In the genomic region with DNA sequence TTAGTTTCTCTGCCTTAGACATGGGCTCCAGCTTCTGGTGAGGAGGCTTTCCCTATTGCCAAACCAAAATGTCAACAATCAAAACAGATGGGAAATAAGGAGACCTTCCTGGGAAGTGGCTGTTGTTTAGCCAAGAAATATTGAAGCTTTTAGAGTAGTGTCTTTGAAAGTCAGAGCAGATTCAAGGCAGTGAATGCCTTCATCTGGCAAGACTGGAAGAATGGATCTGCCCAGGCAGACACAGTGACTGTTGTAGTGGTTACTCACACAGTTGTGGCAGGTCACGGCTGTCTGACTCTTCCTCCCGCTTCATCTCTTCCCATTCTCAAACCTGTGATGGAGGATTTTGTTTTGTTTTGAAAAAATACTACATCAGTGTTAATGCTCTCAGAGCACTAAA, we compare ENCODE assay signal across 17 cellular contexts.
DNase-seq lines count a peak whose midpoint lies in the region; ATAC-seq and TF ChIP-seq lines count a peak whose summit lies in the region.
"Had no signal": no experiment of that assay in that cellular context is flagged by ENCODE, and none has a peak within 500 bp of the region (broad histone marks: within the 10 kb centered on the region; RNA-seq: fewer than 3 reads in every experiment).

No MANE protein-coding gene starts in this region.

- intact Hi-C loops in activated CD8-positive, alpha-beta T cell treated with anti-CD3 and anti-CD28 coated beads for 36 hours (cut with micrococcal nuclease): no loop called here
- intact Hi-C loops in activated B cell treated with CpG ODN at 0.5 μM for 24 hours (cut with micrococcal nuclease) (no loop called here), spleen (cut with DNase I; ENCODE audit: low total_unique reads) (no loop called here)
- intact Hi-C loops in activated CD4-positive, alpha-beta T cell treated with anti-CD3 and anti-CD28 coated beads, Interleukin-2, amount 10 ng/mL, durations not matched to agents 24 days and 14 days (cut with micrococcal nuclease): no loop called here

- no peak overlapping the region for H3K14ac ChIP-seq in neuronal stem cell (ENCODE audit: low read length)

- H2AFZ ChIP-seq in neuronal stem cell (ENCODE audit: low read length): peak overlapping the region; percentile 36

- H2BK15ac ChIP-seq in neuronal stem cell (ENCODE audit: low read length): no peak overlapping the region

- no peak for ATAC-seq in activated CD8-positive, alpha-beta T cell treated with anti-CD3 and anti-CD28 coated beads, Interleukin-2, amount 10 ng/mL, durations not matched to agents 7 days and 5 days
- no peak for ATAC-seq in activated CD8-positive, alpha-beta T cell treated with anti-CD3 and anti-CD28 coated beads for 36 hours
- no peak for ATAC-seq in activated B cell treated with CpG ODN at 0.5 μM for 24 hours (ENCODE audit: low read depth)
- no peak for ATAC-seq in GM19324 (IDR thresholded peaks at IDR 0.05; ENCODE audit: low FRiP score, unreplicated experiment)
- ATAC-seq: Right ventricle myocardium inferior had no signal

- peaks cover 23% of the 10 kb centered on the region for H3K4me1 Mint-ChIP-seq in activated CD8-positive, alpha-beta T cell treated with anti-CD3 and anti-CD28 coated beads, Interleukin-2, amount 10 ng/mL, durations not matched to agents 7 days and 5 days (ENCODE audit: low read depth)
- H3K4me1 Mint-ChIP-seq in activated CD8-positive, alpha-beta T cell treated with anti-CD3 and anti-CD28 coated beads for 36 hours (ENCODE audit: low read depth): peaks cover 53% of the 10 kb centered on the region
- H3K4me1 Mint-ChIP-seq in activated B cell treated with CpG ODN at 0.5 μM for 24 hours: peaks cover 71% of the 10 kb centered on the region
- H3K4me1 Mint-ChIP-seq in activated CD4-positive, alpha-beta T cell treated with anti-CD3 and anti-CD28 coated beads, Interleukin-2, amount 10 ng/mL, durations not matched to agents 24 days and 14 days: peaks cover 47% of the 10 kb centered on the region

- H3K9me3 ChIP-seq in neuronal stem cell (replicated peaks in 1 of 2; ENCODE audit: control insufficient read depth in 2 of 2, insufficient read depth in 1 of 2, low read depth in 1 of 2, low read length in 2 of 2): no peaks in the 10 kb centered on the region
- no peaks in the 10 kb centered on the region for H3K9me3 ChIP-seq in spleen

- H3K23ac ChIP-seq in neuronal stem cell (ENCODE audit: low read depth, low read length, poor library complexity): no peak overlapping the region

- peaks cover 0 to 2% of the 10 kb centered on the region in 2 donors for H3K4me1 ChIP-seq in neuronal stem cell (ENCODE audit: control insufficient read depth in 2 of 2, insufficient read depth in 1 of 2, low read depth in 1 of 2, low read length in 2 of 2)
- H3K4me1 ChIP-seq in spleen: peaks cover 0 to 39% (median 18%) of the 10 kb centered on the region in 6 donors

- DNase-seq in activated CD8-positive, alpha-beta T cell treated with anti-CD3 and anti-CD28 coated beads, Interleukin-2, amount 10 ng/mL, durations not matched to agents 7 days and 5 days: peak; percentile 4
- no peak for DNase-seq in activated CD8-positive, alpha-beta T cell treated with anti-CD3 and anti-CD28 coated beads for 36 hours
- DNase-seq in activated B cell treated with CpG ODN at 0.5 μM for 24 hours: no peak
- no peak for DNase-seq in neuronal stem cell (ENCODE audit: low spot score)
- no peak for DNase-seq in NCI-H526 (lab: John Stamatoyannopoulos, UW)
- DNase-seq in spleen: no peak
- DNase-seq in activated CD4-positive, alpha-beta T cell treated with anti-CD3 and anti-CD28 coated beads, Interleukin-2, amount 10 ng/mL, durations not matched to agents 24 days and 14 days: no peak
- DNase-seq: C1 segment of cervical spinal cord, DMS79 treated with DMSO at 0.1 percent for 48 hours, GDM1, MV-4-11, NCI-H1417 treated with DMSO at 0.1 percent for 48 hours, NCI-H2029 treated with DMSO at 0.1 percent for 48 hours, NCI-H510A had no signal

- H3K27ac ChIP-seq in neuronal stem cell (replicated peaks; ENCODE audit: low read length) (no peak overlapping the region), spleen (no peak overlapping the region)
- H3K27ac ChIP-seq: 22Rv1 had no signal

- TF ChIP-seq CTCF in activated CD8-positive, alpha-beta T cell treated with anti-CD3 and anti-CD28 coated beads for 36 hours (IDR thresholded peaks at IDR 0.05): no peak
- TF ChIP-seq CTCF in activated B cell treated with CpG ODN at 0.5 μM for 24 hours (IDR thresholded peaks at IDR 0.05) (no peak), spleen (IDR thresholded peaks at IDR 0.05 in 8 of 11, conservative IDR thresholded peaks at IDR 0.05 in 3 of 11) (no peak)

- no peaks in the 10 kb centered on the region for H3K9me3 Mint-ChIP-seq in activated CD8-positive, alpha-beta T cell treated with anti-CD3 and anti-CD28 coated beads, Interleukin-2, amount 10 ng/mL, durations not matched to agents 7 days and 5 days (ENCODE audit: insufficient read depth)
- peaks cover 2% of the 10 kb centered on the region for H3K9me3 Mint-ChIP-seq in activated CD8-positive, alpha-beta T cell treated with anti-CD3 and anti-CD28 coated beads for 36 hours
- H3K9me3 Mint-ChIP-seq in activated B cell treated with CpG ODN at 0.5 μM for 24 hours: peaks cover 5% of the 10 kb centered on the region
- H3K9me3 Mint-ChIP-seq in activated CD4-positive, alpha-beta T cell treated with anti-CD3 and anti-CD28 coated beads, Interleukin-2, amount 10 ng/mL, durations not matched to agents 24 days and 14 days: peaks cover 11% of the 10 kb centered on the region

- no peak overlapping the region for H3K27ac Mint-ChIP-seq in activated CD8-positive, alpha-beta T cell treated with anti-CD3 and anti-CD28 coated beads, Interleukin-2, amount 10 ng/mL, durations not matched to agents 7 days and 5 days
- no peak overlapping the region for H3K27ac Mint-ChIP-seq in activated CD8-positive, alpha-beta T cell treated with anti-CD3 and anti-CD28 coated beads for 36 hours
- peak overlapping the region; percentile 20 for H3K27ac Mint-ChIP-seq in activated B cell treated with CpG ODN at 0.5 μM for 24 hours
- H3K27ac Mint-ChIP-seq in activated CD4-positive, alpha-beta T cell treated with anti-CD3 and anti-CD28 coated beads, Interleukin-2, amount 10 ng/mL, durations not matched to agents 24 days and 14 days: no peak overlapping the region

- no peak overlapping the region for H2BK12ac ChIP-seq in neuronal stem cell (ENCODE audit: low read length)

- H4K8ac ChIP-seq in neuronal stem cell (ENCODE audit: low read depth, low read length): no peak overlapping the region

- H3K36me3 Mint-ChIP-seq in activated CD8-positive, alpha-beta T cell treated with anti-CD3 and anti-CD28 coated beads, Interleukin-2, amount 10 ng/mL, durations not matched to agents 7 days and 5 days (ENCODE audit: low read depth): peaks cover 2% of the 10 kb centered on the region
- no peaks in the 10 kb centered on the region for H3K36me3 Mint-ChIP-seq in activated CD8-positive, alpha-beta T cell treated with anti-CD3 and anti-CD28 coated beads for 36 hours (ENCODE audit: low read depth)
- H3K36me3 Mint-ChIP-seq in activated B cell treated with CpG ODN at 0.5 μM for 24 hours (ENCODE audit: low read depth): no peaks in the 10 kb centered on the region
- H3K36me3 Mint-ChIP-seq in activated CD4-positive, alpha-beta T cell treated with anti-CD3 and anti-CD28 coated beads, Interleukin-2, amount 10 ng/mL, durations not matched to agents 24 days and 14 days (ENCODE audit: low read depth): peaks cover 2% of the 10 kb centered on the region

- H2BK5ac ChIP-seq in neuronal stem cell (ENCODE audit: low read length): no peak overlapping the region

- no peak overlapping the region for H3K4me3 ChIP-seq in neuronal stem cell (ENCODE audit: low read length in 2 of 2)
- no peak overlapping the region for H3K4me3 ChIP-seq in spleen

- no peak overlapping the region for H2BK120ac ChIP-seq in neuronal stem cell (ENCODE audit: low read depth, low read length)

- CTCF ChIA-PET in activated CD8-positive, alpha-beta T cell treated with anti-CD3 and anti-CD28 coated beads, Interleukin-2, amount 10 ng/mL, durations not matched to agents 7 days and 5 days (lab: Charles Lee): interaction anchor here (1.0 kb wide), 1 partner anchor 11 kb away, joined by 3 read pairs; no protein-coding TSS in a partner anchor
- CTCF ChIA-PET in activated CD8-positive, alpha-beta T cell treated with anti-CD3 and anti-CD28 coated beads for 36 hours (lab: Charles Lee): interaction anchor here (1.4 to 3.5 kb wide), 2 partner anchors 12 to 39 kb away, joined by 4 to 23 read pairs; no protein-coding TSS in a partner anchor
- CTCF ChIA-PET in activated B cell treated with CpG ODN at 0.5 μM for 24 hours (lab: Charles Lee): interaction anchor here (1.6 kb wide), 1 partner anchor 40 kb away, joined by 3 read pairs; no protein-coding TSS in a partner anchor

- H3K36me3 ChIP-seq in neuronal stem cell (replicated peaks in 1 of 2; ENCODE audit: control insufficient read depth in 2 of 2, insufficient read depth in 2 of 2, low read length in 2 of 2) (no peaks in the 10 kb centered on the region), spleen (no peaks in the 10 kb centered on the region)

- no peak overlapping the region for H3K4me2 ChIP-seq in neuronal stem cell (ENCODE audit: insufficient read depth, low read length, poor library complexity, severe bottlenecking)

- no CpG with 5 or more reads among the region's 2 CpGs for WGBS in neuronal stem cell (ENCODE audit: extremely low coverage in 2 of 2, insufficient read length in 2 of 2, insufficient replicate concordance in 1 of 2), 2 donors
- WGBS in spleen, 5 donors: 87 to 100% (median 91%) methylated on average over 2 of the region's 2 CpGs

- no peak overlapping the region for H3K4me3 Mint-ChIP-seq in activated CD8-positive, alpha-beta T cell treated with anti-CD3 and anti-CD28 coated beads, Interleukin-2, amount 10 ng/mL, durations not matched to agents 7 days and 5 days
- no peak overlapping the region for H3K4me3 Mint-ChIP-seq in activated CD8-positive, alpha-beta T cell treated with anti-CD3 and anti-CD28 coated beads for 36 hours
- H3K4me3 Mint-ChIP-seq in activated B cell treated with CpG ODN at 0.5 μM for 24 hours: no peak overlapping the region
- no peak overlapping the region for H3K4me3 Mint-ChIP-seq in activated CD4-positive, alpha-beta T cell treated with anti-CD3 and anti-CD28 coated beads, Interleukin-2, amount 10 ng/mL, durations not matched to agents 24 days and 14 days

- no peak for TF ChIP-seq POLR2A in spleen (IDR thresholded peaks at IDR 0.05)

- no peak overlapping the region for H4K91ac ChIP-seq in neuronal stem cell (ENCODE audit: low read depth, low read length, poor library complexity)

- POLR2A ChIA-PET in activated CD8-positive, alpha-beta T cell treated with anti-CD3 and anti-CD28 coated beads, Interleukin-2, amount 10 ng/mL, durations not matched to agents 7 days and 5 days (lab: Charles Lee): interaction anchor here (0.6 kb wide), 1 partner anchor 529 kb away, joined by 3 read pairs; no protein-coding TSS in a partner anchor
- POLR2A ChIA-PET in activated CD8-positive, alpha-beta T cell treated with anti-CD3 and anti-CD28 coated beads for 36 hours (lab: Charles Lee): no interaction called here
- POLR2A ChIA-PET in activated B cell treated with CpG ODN at 0.5 μM for 24 hours (lab: Charles Lee): no interaction called here

- no peak overlapping the region for H3K9ac ChIP-seq in neuronal stem cell (ENCODE audit: low read depth, low read length, poor library complexity)

- no peaks in the 10 kb centered on the region for H3K27me3 ChIP-seq in neuronal stem cell (ENCODE audit: control insufficient read depth in 3 of 3, insufficient read depth in 3 of 3, low read depth in 1 of 3, low read length in 3 of 3)
- H3K27me3 ChIP-seq in spleen (replicated peaks in 1 of 7): no peaks in the 10 kb centered on the region

- no peaks in the 10 kb centered on the region for H3K27me3 Mint-ChIP-seq in activated CD8-positive, alpha-beta T cell treated with anti-CD3 and anti-CD28 coated beads, Interleukin-2, amount 10 ng/mL, durations not matched to agents 7 days and 5 days (ENCODE audit: low read depth)
- no peaks in the 10 kb centered on the region for H3K27me3 Mint-ChIP-seq in activated CD8-positive, alpha-beta T cell treated with anti-CD3 and anti-CD28 coated beads for 36 hours
- peaks cover under 1% of the 10 kb centered on the region for H3K27me3 Mint-ChIP-seq in activated B cell treated with CpG ODN at 0.5 μM for 24 hours
- no peaks in the 10 kb centered on the region for H3K27me3 Mint-ChIP-seq in activated CD4-positive, alpha-beta T cell treated with anti-CD3 and anti-CD28 coated beads, Interleukin-2, amount 10 ng/mL, durations not matched to agents 24 days and 14 days

- H3K79me1 ChIP-seq in neuronal stem cell (ENCODE audit: low read depth, low read length): no peaks in the 10 kb centered on the region

- no peak overlapping the region for H2AK5ac ChIP-seq in neuronal stem cell (ENCODE audit: low read depth, low read length)

- no peak overlapping the region for H3K4ac ChIP-seq in neuronal stem cell (ENCODE audit: low read length)

- no peak overlapping the region for H3K18ac ChIP-seq in neuronal stem cell (ENCODE audit: low read length)
